ENCODE assay signal across 1 cellular context in genomic region chr12:14365294-14366210, GRCh38.
TF ChIP-seq lines count a peak whose summit lies in the region.

TSS of gene ATF7IP (plus strand) at chr12:14365682. CDS start at chr12:14423916, 58,234 bp downstream.

TF ChIP-seq in K562, 482 proteins besides CTCF, POLR2A, EP300 and RAD21 (continued from another document and continues in another):
- TF ChIP-seq, protein P1, sequence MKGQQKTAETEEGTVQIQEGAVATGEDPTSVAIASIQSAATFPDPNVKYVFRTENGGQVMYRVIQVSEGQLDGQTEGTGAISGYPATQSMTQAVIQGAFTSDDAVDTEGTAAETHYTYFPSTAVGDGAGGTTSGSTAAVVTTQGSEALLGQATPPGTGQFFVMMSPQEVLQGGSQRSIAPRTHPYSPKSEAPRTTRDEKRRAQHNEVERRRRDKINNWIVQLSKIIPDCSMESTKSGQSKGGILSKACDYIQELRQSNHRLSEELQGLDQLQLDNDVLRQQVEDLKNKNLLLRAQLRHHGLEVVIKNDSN (CRISPR knock-in tag; IDR thresholded peaks at IDR 0.05) = peak; percentile 84
- TF ChIP-seq ZFP30 (CRISPR knock-in tag; IDR thresholded peaks at IDR 0.05; ENCODE audit: borderline replicate concordance) (no peak), PHF8 (IDR thresholded peaks at IDR 0.05; ENCODE audit: borderline replicate concordance, low read length) (peak; percentile 49; the same call in 1 of the 2 replicates), TBP (optimal IDR thresholded peaks at IDR 0.05; ENCODE audit: low read depth, low read length) (peak; percentile 34), LARP7 (IDR thresholded peaks at IDR 0.05) (no peak), ZBTB11 (CRISPR knock-in tag; IDR thresholded peaks at IDR 0.05) (0 out of 6 replicates have a peak, but pooled peaks of 1 of the 3 experiments have one; percentile 17), NFRKB (IDR thresholded peaks at IDR 0.05; ENCODE audit: low read depth) (0 out of 2 replicates have a peak, but pooled peaks have one; percentile 45), ZNF589 (CRISPR knock-in tag; IDR thresholded peaks at IDR 0.05; ENCODE audit: low read depth) (no peak), ATF7 (IDR thresholded peaks at IDR 0.05) (peak; percentile 16; the same call in 1 of the 2 replicates), MNT (conservative IDR thresholded peaks at IDR 0.05) (peak; percentile 52 to 58; a peak in 2 of 4 replicates), CHD7 (IDR thresholded peaks at IDR 0.05; ENCODE audit: low read depth, low read length) (no peak), SREBF1 (IDR thresholded peaks at IDR 0.05; ENCODE audit: borderline replicate concordance, low read depth, low read length) (no peak), L3MBTL2 (IDR thresholded peaks at IDR 0.05) (peak; percentile 81), PCBP1 (IDR thresholded peaks at IDR 0.05; ENCODE audit: low read depth, low read length, poor library complexity, severe bottlenecking) (no peak), FOXM1 (IDR thresholded peaks at IDR 0.05; ENCODE audit: low read depth) (peak; percentile 98), FOXM1 (CRISPR knock-in tag; IDR thresholded peaks at IDR 0.05; ENCODE audit: low read depth) (peak; percentile 97), NFYB (IDR thresholded peaks at IDR 0.05; ENCODE audit: extremely low read depth, insufficient read length) (peak; percentile 8), RBFOX2 (IDR thresholded peaks at IDR 0.05; ENCODE audit: low read depth, low read length) (peak; percentile 93), KLF1 (tag; IDR thresholded peaks at IDR 0.05) (0 out of 2 replicates have a peak, but pooled peaks have one; percentile 26)
- TF ChIP-seq, protein P2, sequence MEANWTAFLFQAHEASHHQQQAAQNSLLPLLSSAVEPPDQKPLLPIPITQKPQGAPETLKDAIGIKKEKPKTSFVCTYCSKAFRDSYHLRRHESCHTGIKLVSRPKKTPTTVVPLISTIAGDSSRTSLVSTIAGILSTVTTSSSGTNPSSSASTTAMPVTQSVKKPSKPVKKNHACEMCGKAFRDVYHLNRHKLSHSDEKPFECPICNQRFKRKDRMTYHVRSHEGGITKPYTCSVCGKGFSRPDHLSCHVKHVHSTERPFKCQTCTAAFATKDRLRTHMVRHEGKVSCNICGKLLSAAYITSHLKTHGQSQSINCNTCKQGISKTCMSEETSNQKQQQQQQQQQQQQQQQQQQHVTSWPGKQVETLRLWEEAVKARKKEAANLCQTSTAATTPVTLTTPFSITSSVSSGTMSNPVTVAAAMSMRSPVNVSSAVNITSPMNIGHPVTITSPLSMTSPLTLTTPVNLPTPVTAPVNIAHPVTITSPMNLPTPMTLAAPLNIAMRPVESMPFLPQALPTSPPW (CRISPR knock-in tag; IDR thresholded peaks at IDR 0.05) = peak; percentile 84
